Comparison of ENCODE assay signal across 1 cellular context in genomic region chr3:155038203-155038554, GRCh38.
TF ChIP-seq lines count a peak whose summit lies in the region.

No MANE protein-coding gene starts in this region.

TF ChIP-seq in K562, 482 proteins besides CTCF, POLR2A, EP300 and RAD21:
- TF ChIP-seq, protein P1, sequence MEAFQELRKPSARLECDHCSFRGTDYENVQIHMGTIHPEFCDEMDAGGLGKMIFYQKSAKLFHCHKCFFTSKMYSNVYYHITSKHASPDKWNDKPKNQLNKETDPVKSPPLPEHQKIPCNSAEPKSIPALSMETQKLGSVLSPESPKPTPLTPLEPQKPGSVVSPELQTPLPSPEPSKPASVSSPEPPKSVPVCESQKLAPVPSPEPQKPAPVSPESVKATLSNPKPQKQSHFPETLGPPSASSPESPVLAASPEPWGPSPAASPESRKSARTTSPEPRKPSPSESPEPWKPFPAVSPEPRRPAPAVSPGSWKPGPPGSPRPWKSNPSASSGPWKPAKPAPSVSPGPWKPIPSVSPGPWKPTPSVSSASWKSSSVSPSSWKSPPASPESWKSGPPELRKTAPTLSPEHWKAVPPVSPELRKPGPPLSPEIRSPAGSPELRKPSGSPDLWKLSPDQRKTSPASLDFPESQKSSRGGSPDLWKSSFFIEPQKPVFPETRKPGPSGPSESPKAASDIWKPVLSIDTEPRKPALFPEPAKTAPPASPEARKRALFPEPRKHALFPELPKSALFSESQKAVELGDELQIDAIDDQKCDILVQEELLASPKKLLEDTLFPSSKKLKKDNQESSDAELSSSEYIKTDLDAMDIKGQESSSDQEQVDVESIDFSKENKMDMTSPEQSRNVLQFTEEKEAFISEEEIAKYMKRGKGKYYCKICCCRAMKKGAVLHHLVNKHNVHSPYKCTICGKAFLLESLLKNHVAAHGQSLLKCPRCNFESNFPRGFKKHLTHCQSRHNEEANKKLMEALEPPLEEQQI (IDR thresholded peaks at IDR 0.05) = 0 out of 2 replicates have a peak, but pooled peaks have one; percentile 10
- 0 out of 2 replicates have a peak, but pooled peaks have one; percentile 17 for TF ChIP-seq ZNF644 (tag; IDR thresholded peaks at IDR 0.05; ENCODE audit: low read depth)
- no peak for TF ChIP-seq NFYB (IDR thresholded peaks at IDR 0.05; ENCODE audit: extremely low read depth, insufficient read length)
- no peak for TF ChIP-seq XRCC5 (IDR thresholded peaks at IDR 0.05; ENCODE audit: low read depth, low read length)
- TF ChIP-seq ZNF197 (CRISPR knock-in tag; IDR thresholded peaks at IDR 0.05; ENCODE audit: low read depth) = peak; percentile 62; the same call in 1 of the 2 replicates
- TF ChIP-seq ARID3A (IDR thresholded peaks at IDR 0.05; ENCODE audit: borderline replicate concordance, low read depth, low read length) = no peak
- no peak for TF ChIP-seq ATF1 (CRISPR knock-in tag; IDR thresholded peaks at IDR 0.05)
- TF ChIP-seq ATF1 (tag; IDR thresholded peaks at IDR 0.05) = peak; percentile 24; the same call in 1 of the 2 replicates
- TF ChIP-seq ZNF77 (CRISPR knock-in tag; IDR thresholded peaks at IDR 0.05) = no peak
- no peak for TF ChIP-seq SMAD3 (CRISPR knock-in tag; conservative IDR thresholded peaks at IDR 0.05)
- 0 out of 2 replicates have a peak, but pooled peaks have one; percentile 3 for TF ChIP-seq HDAC2 (IDR thresholded peaks at IDR 0.05)
- peak; percentile 3; the same call in 1 of the 2 replicates for TF ChIP-seq PML (IDR thresholded peaks at IDR 0.05; ENCODE audit: low read length)
- TF ChIP-seq RBBP5 (IDR thresholded peaks at IDR 0.05; ENCODE audit: borderline replicate concordance, insufficient read depth, low read length, poor library complexity, severe bottlenecking) = peak; percentile 84
- TF ChIP-seq, protein P2, sequence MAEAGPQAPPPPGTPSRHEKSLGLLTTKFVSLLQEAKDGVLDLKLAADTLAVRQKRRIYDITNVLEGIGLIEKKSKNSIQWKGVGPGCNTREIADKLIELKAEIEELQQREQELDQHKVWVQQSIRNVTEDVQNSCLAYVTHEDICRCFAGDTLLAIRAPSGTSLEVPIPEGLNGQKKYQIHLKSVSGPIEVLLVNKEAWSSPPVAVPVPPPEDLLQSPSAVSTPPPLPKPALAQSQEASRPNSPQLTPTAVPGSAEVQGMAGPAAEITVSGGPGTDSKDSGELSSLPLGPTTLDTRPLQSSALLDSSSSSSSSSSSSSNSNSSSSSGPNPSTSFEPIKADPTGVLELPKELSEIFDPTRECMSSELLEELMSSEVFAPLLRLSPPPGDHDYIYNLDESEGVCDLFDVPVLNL (CRISPR knock-in tag; IDR thresholded peaks at IDR 0.05; ENCODE audit: low read depth) = no peak
- no peak for TF ChIP-seq ZNF263 (CRISPR knock-in tag; IDR thresholded peaks at IDR 0.05; ENCODE audit: borderline replicate concordance)
- no peak for TF ChIP-seq MXD1 (CRISPR knock-in tag; IDR thresholded peaks at IDR 0.05; ENCODE audit: borderline replicate concordance, poor library complexity, severe bottlenecking)
- TF ChIP-seq HDAC3 (IDR thresholded peaks at IDR 0.05; ENCODE audit: borderline replicate concordance, partially characterized antibody) = no peak
- TF ChIP-seq FOSL1 (tag; conservative IDR thresholded peaks at IDR 0.05) = peak; percentile 30; the same call in 1 of the 2 replicates
- TF ChIP-seq CEBPB (tag; IDR thresholded peaks at IDR 0.05) = 0 out of 2 replicates have a peak, but pooled peaks have one; percentile 42
- no peak; the same call in 1 of the 2 replicates for TF ChIP-seq ZNF589 (CRISPR knock-in tag; IDR thresholded peaks at IDR 0.05; ENCODE audit: low read depth)
- peak; percentile 69; the same call in 1 of the 2 replicates for TF ChIP-seq CREB3 (tag; conservative IDR thresholded peaks at IDR 0.05; ENCODE audit: low read depth)
- no peak for TF ChIP-seq CGGBP1 (CRISPR knock-in tag; IDR thresholded peaks at IDR 0.05)
- no peak for TF ChIP-seq EZH2 (IDR thresholded peaks at IDR 0.05; ENCODE audit: borderline replicate concordance, low read depth, low read length)
- no peak for TF ChIP-seq STAG1 (CRISPR knock-in tag; IDR thresholded peaks at IDR 0.05; ENCODE audit: borderline replicate concordance)
- TF ChIP-seq THRA (IDR thresholded peaks at IDR 0.05) = no peak
- TF ChIP-seq EP400 (IDR thresholded peaks at IDR 0.05) = 0 out of 2 replicates have a peak, but pooled peaks have one; percentile 4
- no peak for TF ChIP-seq SMAD4 (CRISPR knock-in tag; conservative IDR thresholded peaks at IDR 0.05)
- 0 out of 2 replicates have a peak, but pooled peaks have one; percentile 8 for TF ChIP-seq ZNF592 (IDR thresholded peaks at IDR 0.05)
- TF ChIP-seq DPF2 (IDR thresholded peaks at IDR 0.05) = 0 out of 2 replicates have a peak, but pooled peaks have one; percentile 9
- no peak for TF ChIP-seq SREBF2 (CRISPR knock-in tag; IDR thresholded peaks at IDR 0.05)
- TF ChIP-seq, protein P3, sequence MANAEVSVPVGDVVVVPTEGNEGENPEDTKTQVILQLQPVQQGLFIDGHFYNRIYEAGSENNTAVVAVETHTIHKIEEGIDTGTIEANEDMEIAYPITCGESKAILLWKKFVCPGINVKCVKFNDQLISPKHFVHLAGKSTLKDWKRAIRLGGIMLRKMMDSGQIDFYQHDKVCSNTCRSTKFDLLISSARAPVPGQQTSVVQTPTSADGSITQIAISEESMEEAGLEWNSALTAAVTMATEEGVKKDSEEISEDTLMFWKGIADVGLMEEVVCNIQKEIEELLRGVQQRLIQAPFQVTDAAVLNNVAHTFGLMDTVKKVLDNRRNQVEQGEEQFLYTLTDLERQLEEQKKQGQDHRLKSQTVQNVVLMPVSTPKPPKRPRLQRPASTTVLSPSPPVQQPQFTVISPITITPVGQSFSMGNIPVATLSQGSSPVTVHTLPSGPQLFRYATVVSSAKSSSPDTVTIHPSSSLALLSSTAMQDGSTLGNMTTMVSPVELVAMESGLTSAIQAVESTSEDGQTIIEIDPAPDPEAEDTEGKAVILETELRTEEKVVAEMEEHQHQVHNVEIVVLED (CRISPR knock-in tag; IDR thresholded peaks at IDR 0.05) = no peak
- no peak for TF ChIP-seq CHD2 (IDR thresholded peaks at IDR 0.05; ENCODE audit: low read depth, low read length)
- TF ChIP-seq, protein P4, sequence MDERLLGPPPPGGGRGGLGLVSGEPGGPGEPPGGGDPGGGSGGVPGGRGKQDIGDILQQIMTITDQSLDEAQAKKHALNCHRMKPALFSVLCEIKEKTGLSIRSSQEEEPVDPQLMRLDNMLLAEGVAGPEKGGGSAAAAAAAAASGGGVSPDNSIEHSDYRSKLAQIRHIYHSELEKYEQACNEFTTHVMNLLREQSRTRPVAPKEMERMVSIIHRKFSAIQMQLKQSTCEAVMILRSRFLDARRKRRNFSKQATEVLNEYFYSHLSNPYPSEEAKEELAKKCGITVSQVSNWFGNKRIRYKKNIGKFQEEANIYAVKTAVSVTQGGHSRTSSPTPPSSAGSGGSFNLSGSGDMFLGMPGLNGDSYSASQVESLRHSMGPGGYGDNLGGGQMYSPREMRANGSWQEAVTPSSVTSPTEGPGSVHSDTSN (CRISPR knock-in tag; IDR thresholded peaks at IDR 0.05; ENCODE audit: low read depth) = no peak
- TF ChIP-seq, protein P4 (tag; conservative IDR thresholded peaks at IDR 0.05; ENCODE audit: low read depth) = 0 out of 2 replicates have a peak, but pooled peaks have one; percentile 1
- TF ChIP-seq ZKSCAN8 (CRISPR knock-in tag; IDR thresholded peaks at IDR 0.05) = 0 out of 2 replicates have a peak, but pooled peaks have one; percentile 16
- TF ChIP-seq TAF7 (tag; IDR thresholded peaks at IDR 0.05) = no peak
